8 cellular contexts compared by ENCODE assay signal in genomic region chr10:30436688-30437038, GRCh38. TPM values are rescaled to one million over a fixed set of nuclear protein-coding genes. Genes with fewer than 3 reads are reported as not detected.
A peak's percentile ranks its signal among the peaks of the same experiment; 100 is the strongest.
DNase-seq lines count a peak whose midpoint lies in the region; ATAC-seq and TF ChIP-seq lines count a peak whose summit lies in the region.

No MANE protein-coding gene starts in this region.

- H3K4me1 ChIP-seq in Loucy (ENCODE audit: insufficient read depth, low read length, poor library complexity, severe bottlenecking): peaks cover 48% of the 10 kb centered on the region

- peaks cover 24 to 65% (median 46%) of the 10 kb centered on the region in 4 donors for H3K4me1 Mint-ChIP-seq in naive thymus-derived CD8-positive, alpha-beta T cell
- peaks cover 17% of the 10 kb centered on the region for H3K4me1 Mint-ChIP-seq in endothelial cell (ENCODE audit: unreplicated experiment)

- ATAC-seq in naive thymus-derived CD8-positive, alpha-beta T cell: no peak
- no peak for ATAC-seq in GM21390 (IDR thresholded peaks at IDR 0.05; ENCODE audit: unreplicated experiment)
- ATAC-seq in GM19463 (IDR thresholded peaks at IDR 0.05; ENCODE audit: unreplicated experiment): no peak

- H3K4me3 Mint-ChIP-seq in naive thymus-derived CD8-positive, alpha-beta T cell: peak overlapping the region; percentile 43 to 76 (median 70)
- H3K4me3 Mint-ChIP-seq in endothelial cell (ENCODE audit: unreplicated experiment): no peak overlapping the region

- H3K27ac Mint-ChIP-seq in naive thymus-derived CD8-positive, alpha-beta T cell: peak overlapping the region in 8 of 10 donors; percentile 15 to 72 (median 24)
- H3K27ac Mint-ChIP-seq in endothelial cell (ENCODE audit: unreplicated experiment): no peak overlapping the region

- peak overlapping the region; percentile 86 for H3K4me3 ChIP-seq in AG10803 (ENCODE audit: low read length)
- H3K4me3 ChIP-seq in Loucy (ENCODE audit: low read length, poor library complexity, severe bottlenecking): peak overlapping the region; percentile 70
- H3K4me3 ChIP-seq in coronary artery: peak overlapping the region; percentile 77

- no peak overlapping the region for H2AFZ ChIP-seq in Loucy (ENCODE audit: low read length)

- peaks cover 7% of the 10 kb centered on the region for H4K20me1 ChIP-seq in Loucy (ENCODE audit: insufficient read depth, low read length, poor library complexity, severe bottlenecking)

- H3F3A ChIP-seq in Loucy (ENCODE audit: low read depth): peaks cover 7% of the 10 kb centered on the region; the same call in 1 of the 2 replicates

- H3K9me3 Mint-ChIP-seq in naive thymus-derived CD8-positive, alpha-beta T cell: no peaks in the 10 kb centered on the region
- no peaks in the 10 kb centered on the region for H3K9me3 Mint-ChIP-seq in endothelial cell (ENCODE audit: unreplicated experiment)

- H3K4me2 ChIP-seq in Loucy (ENCODE audit: low read depth, low read length, poor library complexity, severe bottlenecking): peak overlapping the region; percentile 83

- no peaks in the 10 kb centered on the region for H3K9me3 ChIP-seq in Loucy (ENCODE audit: insufficient read depth, low read depth, low read length)

- no peak for DNase-seq in AG10803 (ENCODE audit: low read depth)
- DNase-seq in coronary artery (ENCODE audit: low spot score): no peak
- no peak for DNase-seq in naive thymus-derived CD8-positive, alpha-beta T cell
- no peak for DNase-seq in NK-92 treated with Interleukin-12 subunit alpha and Interleukin-12 subunit beta, amount 100 ng/mL, for 24 hours (lab: John Stamatoyannopoulos, UW)
- DNase-seq in endothelial cell (ENCODE audit: low spot score): no peak

- peak overlapping the region; percentile 69 to 99 for H3K27ac ChIP-seq in coronary artery

- TF ChIP-seq CTCF in AG10803 (conservative IDR thresholded peaks at IDR 0.05; ENCODE audit: low read length): no peak
- no peak for TF ChIP-seq CTCF in Loucy (conservative IDR thresholded peaks at IDR 0.05; ENCODE audit: low read length)
- no peak for TF ChIP-seq CTCF in coronary artery (IDR thresholded peaks at IDR 0.05)
- no peak for TF ChIP-seq CTCF in endothelial cell (IDR thresholded peaks at IDR 0.05; ENCODE audit: unreplicated experiment)

- H3K79me2 ChIP-seq in Loucy (ENCODE audit: insufficient read depth, low read length): peaks cover 51% of the 10 kb centered on the region

- no peaks in the 10 kb centered on the region for H3K36me3 Mint-ChIP-seq in naive thymus-derived CD8-positive, alpha-beta T cell
- no peaks in the 10 kb centered on the region for H3K36me3 Mint-ChIP-seq in endothelial cell (ENCODE audit: low read depth, unreplicated experiment)

- no peaks in the 10 kb centered on the region for H3K9me2 ChIP-seq in Loucy (replicated peaks; ENCODE audit: low read depth, low read length)

- POLR2A ChIA-PET in naive thymus-derived CD8-positive, alpha-beta T cell (lab: Charles Lee): interaction anchor here (0.9 to 3.3 kb wide), 5 partner anchors 18 to 96 kb away, joined by 3 to 11 read pairs (median 5); no protein-coding TSS in a partner anchor

- no peaks in the 10 kb centered on the region for H3K27me3 Mint-ChIP-seq in naive thymus-derived CD8-positive, alpha-beta T cell
- peaks cover 8% of the 10 kb centered on the region for H3K27me3 Mint-ChIP-seq in endothelial cell (ENCODE audit: unreplicated experiment)

- H3K27me3 ChIP-seq in Loucy (ENCODE audit: insufficient read depth, low read length, poor library complexity, severe bottlenecking): peaks cover 5% of the 10 kb centered on the region

- H3K9ac ChIP-seq in Loucy (ENCODE audit: low read depth, low read length, poor library complexity, severe bottlenecking): peak overlapping the region; percentile 61

- no peaks in the 10 kb centered on the region for H3K36me3 ChIP-seq in Loucy (ENCODE audit: insufficient read depth, low read length)

RNA-seq across cellular contexts. Expression of gene MAP3K8, which starts 2.7 kb away (rescaled TPM):
- total RNA-seq in naive thymus-derived CD8-positive, alpha-beta T cell: 1 to 10 TPM; 2.7 TPM
- 10 to 100 TPM in 1 of 3 donors, under 1 TPM in 2; 0.53 to 23.4 (median 0.80) TPM for polyA plus RNA-seq in naive thymus-derived CD8-positive, alpha-beta T cell
- total RNA-seq in endothelial cell (ENCODE audit: unreplicated experiment): 6.2 TPM
